8 cellular contexts compared by ENCODE assay signal in genomic region chr7:121438017-121438955, GRCh38. TPM values are rescaled to one million over a fixed set of nuclear protein-coding genes. Genes with fewer than 3 reads are reported as not detected.
A peak's percentile ranks its signal among the peaks of the same experiment; 100 is the strongest.
DNase-seq lines count a peak whose midpoint lies in the region; ATAC-seq lines count a peak whose summit lies in the region.
"Not testable (repeated sequence)": the region's sequence is repeated elsewhere in the genome, so short reads cannot be mapped to it uniquely, and the experiment has no call there.

No MANE protein-coding gene starts in this region.

- H3K36me3 ChIP-seq in CD4-positive, CD25-positive, alpha-beta regulatory T cell (ENCODE audit: control insufficient read depth, insufficient read depth, low read length): not testable (repeated sequence)

- peak; percentile 34 to 86 (median 78) for DNase-seq in CD4-positive, CD25-positive, alpha-beta regulatory T cell
- DNase-seq in LoVo (ENCODE audit: low spot score) (peak; percentile 61), activated gamma-delta T cell treated with Interleukin-2 at 50 U/mL for 16 hours (peak; percentile 79), fibroblast of peridontal ligament (ENCODE audit: extremely low read depth) (peak; percentile 38), naive B cell (peak; percentile 73)
- DNase-seq in stimulated activated CD8-positive, alpha-beta memory T cell treated with anti-CD3 and anti-CD28 coated beads, Interleukin-12 subunit alpha, Interleukin-12 subunit beta, amount 100 ng/mL, for 24 hours (ENCODE audit: extremely low read depth): peak; percentile 36

- not testable (repeated sequence) for H3K27ac ChIP-seq in CD4-positive, CD25-positive, alpha-beta regulatory T cell (ENCODE audit: insufficient read depth, low read length, poor library complexity, severe bottlenecking)

- H3K4me3 Mint-ChIP-seq in CD4-positive, CD25-positive, alpha-beta regulatory T cell: peak overlapping the region; percentile 28 to 88 (median 84)
- H3K4me3 Mint-ChIP-seq in T-helper 1 cell treated with Interleukin-12 subunit alpha and Interleukin-12 subunit beta and Interleukin-4 antibody, amounts not matched to agents 30 μg/mL and 1 μg/mL, for 36 hours: peak overlapping the region; percentile 58
- H3K4me3 Mint-ChIP-seq in naive B cell: peak overlapping the region; percentile 32 to 91 (median 86)

- not testable (repeated sequence) for H3K9me3 Mint-ChIP-seq in CD4-positive, CD25-positive, alpha-beta regulatory T cell
- peaks cover 14% of the 10 kb centered on the region for H3K9me3 Mint-ChIP-seq in T-helper 1 cell treated with Interleukin-12 subunit alpha and Interleukin-12 subunit beta and Interleukin-4 antibody, amounts not matched to agents 30 μg/mL and 1 μg/mL, for 36 hours
- peaks cover 0 to 13% (median 6%) of the 10 kb centered on the region in 7 donors for H3K9me3 Mint-ChIP-seq in naive B cell

- peaks cover 26% of the 10 kb centered on the region for H3K4me1 ChIP-seq in CD4-positive, CD25-positive, alpha-beta regulatory T cell (ENCODE audit: control insufficient read depth, insufficient read depth, low read length, poor library complexity, severe bottlenecking)

- not testable (repeated sequence) for H3K9me3 ChIP-seq in CD4-positive, CD25-positive, alpha-beta regulatory T cell (ENCODE audit: control insufficient read depth in 2 of 2, low read length in 2 of 2)

- H3K4me3 ChIP-seq in CD4-positive, CD25-positive, alpha-beta regulatory T cell (ENCODE audit: low read depth, low read length): peak overlapping the region; percentile 38

- H3K36me3 Mint-ChIP-seq in CD4-positive, CD25-positive, alpha-beta regulatory T cell; naive B cell: not testable (repeated sequence)
- peaks cover 12% of the 10 kb centered on the region for H3K36me3 Mint-ChIP-seq in T-helper 1 cell treated with Interleukin-12 subunit alpha and Interleukin-12 subunit beta and Interleukin-4 antibody, amounts not matched to agents 30 μg/mL and 1 μg/mL, for 36 hours (ENCODE audit: low read depth)

- not testable (repeated sequence) for H3K27me3 ChIP-seq in CD4-positive, CD25-positive, alpha-beta regulatory T cell (ENCODE audit: control insufficient read depth, insufficient read depth, low read length)

- not testable (repeated sequence) for H3K27me3 Mint-ChIP-seq in CD4-positive, CD25-positive, alpha-beta regulatory T cell; T-helper 1 cell treated with Interleukin-12 subunit alpha and Interleukin-12 subunit beta and Interleukin-4 antibody, amounts not matched to agents 30 μg/mL and 1 μg/mL, for 36 hours (ENCODE audit: low read depth); naive B cell

- H3K27ac Mint-ChIP-seq in CD4-positive, CD25-positive, alpha-beta regulatory T cell: peak overlapping the region; percentile 95 to 97 (median 95)
- H3K27ac Mint-ChIP-seq in T-helper 1 cell treated with Interleukin-12 subunit alpha and Interleukin-12 subunit beta and Interleukin-4 antibody, amounts not matched to agents 30 μg/mL and 1 μg/mL, for 36 hours: peak overlapping the region; percentile 85
- peak overlapping the region; percentile 65 to 93 (median 84) for H3K27ac Mint-ChIP-seq in naive B cell

- ATAC-seq in CD4-positive, CD25-positive, alpha-beta regulatory T cell (ENCODE audit: low read depth in 2 of 2): peak; percentile 40 to 56
- ATAC-seq in GM21529 (IDR thresholded peaks at IDR 0.05; ENCODE audit: unreplicated experiment): peak; percentile 49
- peak; percentile 79 to 81 for ATAC-seq in naive B cell (ENCODE audit: low read depth in 2 of 2)

- H3K4me1 Mint-ChIP-seq in CD4-positive, CD25-positive, alpha-beta regulatory T cell: peaks cover 15 to 46% (median 24%) of the 10 kb centered on the region in 4 donors
- peaks cover 27% of the 10 kb centered on the region for H3K4me1 Mint-ChIP-seq in T-helper 1 cell treated with Interleukin-12 subunit alpha and Interleukin-12 subunit beta and Interleukin-4 antibody, amounts not matched to agents 30 μg/mL and 1 μg/mL, for 36 hours (ENCODE audit: low read depth)
- peaks cover 24 to 45% (median 36%) of the 10 kb centered on the region in 3 donors for H3K4me1 Mint-ChIP-seq in naive B cell

RNA-seq across cellular contexts. Expression of gene FAM3C, which starts 42.2 kb away (rescaled TPM):
- 13.1 TPM for total RNA-seq in CD4-positive, CD25-positive, alpha-beta regulatory T cell
- polyA plus RNA-seq in CD4-positive, CD25-positive, alpha-beta regulatory T cell: 1 to 10 TPM; 4.0 to 6.6 (median 5.1) TPM
- polyA plus RNA-seq in naive B cell (ENCODE audit: low read depth in 6 of 6): 100 to 1,000 TPM in 3 of 6 donors, 10 to 100 TPM in 3; 79.8 to 115 (median 101) TPM

Comparison
In these comparisons a context has a peak if more than half of its experiments do, and no peak if none do; other contexts are left out.
1. RNA of gene FAM3C, which starts 42.2 kb away (polyA plus RNA-seq): 79.8 to 115 TPM in naive B cell; 4.0 to 6.6 TPM in CD4-positive, CD25-positive, alpha-beta regulatory T cell; every median in the first group is over 10 times any median in the second.
2. Peak in every context shown above with its lines, with median percentiles within 50 percentile points of each other: ATAC-seq, DNase-seq, H3K27ac Mint-ChIP-seq and H3K4me3 Mint-ChIP-seq.